2 cellular contexts compared by ENCODE assay signal in genomic region chr10:804191-804781, GRCh38.
TF ChIP-seq lines count a peak whose summit lies in the region.

No MANE protein-coding gene starts in this region.

TF ChIP-seq in SK-N-SH, 30 proteins besides CTCF, POLR2A, EP300 and RAD21 (continued from another document):
- TF ChIP-seq ELF1 (IDR thresholded peaks at IDR 0.05) (no peak), MEF2A (IDR thresholded peaks at IDR 0.05; ENCODE audit: borderline replicate concordance, low read depth) (no peak)
TF ChIP-seq in SK-N-SH: peak in this region for 1.

TF ChIP-seq in SK-N-SH treated with all-trans-retinoic acid at 6 μM for 48 hours, 23 proteins besides CTCF, POLR2A, EP300 and RAD21 (continued from another document):
- TF ChIP-seq PATZ1 (CRISPR knock-in tag; IDR thresholded peaks at IDR 0.05; ENCODE audit: borderline replicate concordance) = no peak
- no peak for TF ChIP-seq ZNF8 (CRISPR knock-in tag; IDR thresholded peaks at IDR 0.05)
- no peak for TF ChIP-seq POU6F1 (CRISPR knock-in tag; IDR thresholded peaks at IDR 0.05; ENCODE audit: borderline replicate concordance, low read depth)
- no peak for TF ChIP-seq GLIS3 (CRISPR knock-in tag; IDR thresholded peaks at IDR 0.05)
- TF ChIP-seq ZNF565 (CRISPR knock-in tag; conservative IDR thresholded peaks at IDR 0.05; ENCODE audit: low read depth) = no peak
- no peak for TF ChIP-seq CSDC2 (CRISPR knock-in tag; IDR thresholded peaks at IDR 0.05)
- TF ChIP-seq ZC3H10 (CRISPR knock-in tag; IDR thresholded peaks at IDR 0.05) = no peak
- TF ChIP-seq TCF4 (CRISPR knock-in tag; IDR thresholded peaks at IDR 0.05; ENCODE audit: borderline replicate concordance) = no peak
- TF ChIP-seq CSRNP3 (CRISPR knock-in tag; IDR thresholded peaks at IDR 0.05) = no peak
- no peak for TF ChIP-seq RARB (CRISPR knock-in tag; IDR thresholded peaks at IDR 0.05)
- TF ChIP-seq OSR1 (CRISPR knock-in tag; IDR thresholded peaks at IDR 0.05) = no peak
- TF ChIP-seq ZNF70 (CRISPR knock-in tag; IDR thresholded peaks at IDR 0.05) = no peak
- TF ChIP-seq ARNTL (CRISPR knock-in tag; IDR thresholded peaks at IDR 0.05; ENCODE audit: borderline replicate concordance, low read depth) = no peak
- no peak for TF ChIP-seq TSHZ2 (CRISPR knock-in tag; IDR thresholded peaks at IDR 0.05)
- TF ChIP-seq ISL1 (CRISPR knock-in tag; IDR thresholded peaks at IDR 0.05) = no peak
TF ChIP-seq in SK-N-SH treated with all-trans-retinoic acid at 6 μM for 48 hours: peak in this region for 0.
